In the genomic region with DNA sequence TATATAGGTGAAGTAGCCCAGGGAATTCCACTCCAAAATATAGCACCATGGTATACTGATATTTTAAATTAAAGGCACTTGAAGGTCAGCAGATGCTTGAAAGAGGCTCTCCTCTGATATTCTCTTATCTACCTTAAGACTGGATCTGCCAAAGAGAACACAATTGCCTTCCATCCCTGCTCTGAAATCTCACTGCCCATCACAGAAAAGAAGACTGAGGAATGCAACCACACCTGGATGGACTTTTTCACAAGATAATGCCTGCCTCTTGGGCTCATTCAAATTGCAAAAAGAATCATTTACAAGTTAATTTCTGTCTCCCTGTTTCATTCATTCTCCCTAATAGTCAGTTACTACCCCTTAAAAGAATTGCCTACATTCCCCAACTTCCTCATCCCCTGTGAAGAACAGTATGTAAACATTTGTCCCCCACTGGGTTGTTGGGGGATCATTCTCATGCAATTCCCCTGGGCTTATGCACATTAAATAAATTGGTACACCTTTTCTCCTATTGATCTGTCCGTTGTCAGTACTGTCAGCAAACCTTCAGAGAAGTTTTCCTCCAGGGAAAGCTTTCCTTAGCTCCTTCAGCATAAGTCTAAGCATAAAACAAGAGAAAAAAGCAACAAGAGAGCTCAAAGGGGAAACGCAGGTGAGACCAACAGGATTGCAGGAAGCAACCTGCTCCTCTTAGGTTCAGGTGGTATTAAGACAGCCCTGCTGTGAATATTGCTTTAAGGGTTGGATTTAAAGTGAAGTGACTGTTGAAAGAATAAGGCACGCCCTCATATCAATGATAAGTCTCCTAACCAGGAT, we compare ENCODE assay signal across 1 cellular context.
A peak's percentile ranks its signal among the peaks of the same experiment; 100 is the strongest.
TF ChIP-seq lines count a peak whose summit lies in the region.

No MANE protein-coding gene starts in this region.

TF ChIP-seq in GM23338, 12 proteins besides CTCF, POLR2A, EP300 and RAD21:
- TF ChIP-seq, protein P1, sequence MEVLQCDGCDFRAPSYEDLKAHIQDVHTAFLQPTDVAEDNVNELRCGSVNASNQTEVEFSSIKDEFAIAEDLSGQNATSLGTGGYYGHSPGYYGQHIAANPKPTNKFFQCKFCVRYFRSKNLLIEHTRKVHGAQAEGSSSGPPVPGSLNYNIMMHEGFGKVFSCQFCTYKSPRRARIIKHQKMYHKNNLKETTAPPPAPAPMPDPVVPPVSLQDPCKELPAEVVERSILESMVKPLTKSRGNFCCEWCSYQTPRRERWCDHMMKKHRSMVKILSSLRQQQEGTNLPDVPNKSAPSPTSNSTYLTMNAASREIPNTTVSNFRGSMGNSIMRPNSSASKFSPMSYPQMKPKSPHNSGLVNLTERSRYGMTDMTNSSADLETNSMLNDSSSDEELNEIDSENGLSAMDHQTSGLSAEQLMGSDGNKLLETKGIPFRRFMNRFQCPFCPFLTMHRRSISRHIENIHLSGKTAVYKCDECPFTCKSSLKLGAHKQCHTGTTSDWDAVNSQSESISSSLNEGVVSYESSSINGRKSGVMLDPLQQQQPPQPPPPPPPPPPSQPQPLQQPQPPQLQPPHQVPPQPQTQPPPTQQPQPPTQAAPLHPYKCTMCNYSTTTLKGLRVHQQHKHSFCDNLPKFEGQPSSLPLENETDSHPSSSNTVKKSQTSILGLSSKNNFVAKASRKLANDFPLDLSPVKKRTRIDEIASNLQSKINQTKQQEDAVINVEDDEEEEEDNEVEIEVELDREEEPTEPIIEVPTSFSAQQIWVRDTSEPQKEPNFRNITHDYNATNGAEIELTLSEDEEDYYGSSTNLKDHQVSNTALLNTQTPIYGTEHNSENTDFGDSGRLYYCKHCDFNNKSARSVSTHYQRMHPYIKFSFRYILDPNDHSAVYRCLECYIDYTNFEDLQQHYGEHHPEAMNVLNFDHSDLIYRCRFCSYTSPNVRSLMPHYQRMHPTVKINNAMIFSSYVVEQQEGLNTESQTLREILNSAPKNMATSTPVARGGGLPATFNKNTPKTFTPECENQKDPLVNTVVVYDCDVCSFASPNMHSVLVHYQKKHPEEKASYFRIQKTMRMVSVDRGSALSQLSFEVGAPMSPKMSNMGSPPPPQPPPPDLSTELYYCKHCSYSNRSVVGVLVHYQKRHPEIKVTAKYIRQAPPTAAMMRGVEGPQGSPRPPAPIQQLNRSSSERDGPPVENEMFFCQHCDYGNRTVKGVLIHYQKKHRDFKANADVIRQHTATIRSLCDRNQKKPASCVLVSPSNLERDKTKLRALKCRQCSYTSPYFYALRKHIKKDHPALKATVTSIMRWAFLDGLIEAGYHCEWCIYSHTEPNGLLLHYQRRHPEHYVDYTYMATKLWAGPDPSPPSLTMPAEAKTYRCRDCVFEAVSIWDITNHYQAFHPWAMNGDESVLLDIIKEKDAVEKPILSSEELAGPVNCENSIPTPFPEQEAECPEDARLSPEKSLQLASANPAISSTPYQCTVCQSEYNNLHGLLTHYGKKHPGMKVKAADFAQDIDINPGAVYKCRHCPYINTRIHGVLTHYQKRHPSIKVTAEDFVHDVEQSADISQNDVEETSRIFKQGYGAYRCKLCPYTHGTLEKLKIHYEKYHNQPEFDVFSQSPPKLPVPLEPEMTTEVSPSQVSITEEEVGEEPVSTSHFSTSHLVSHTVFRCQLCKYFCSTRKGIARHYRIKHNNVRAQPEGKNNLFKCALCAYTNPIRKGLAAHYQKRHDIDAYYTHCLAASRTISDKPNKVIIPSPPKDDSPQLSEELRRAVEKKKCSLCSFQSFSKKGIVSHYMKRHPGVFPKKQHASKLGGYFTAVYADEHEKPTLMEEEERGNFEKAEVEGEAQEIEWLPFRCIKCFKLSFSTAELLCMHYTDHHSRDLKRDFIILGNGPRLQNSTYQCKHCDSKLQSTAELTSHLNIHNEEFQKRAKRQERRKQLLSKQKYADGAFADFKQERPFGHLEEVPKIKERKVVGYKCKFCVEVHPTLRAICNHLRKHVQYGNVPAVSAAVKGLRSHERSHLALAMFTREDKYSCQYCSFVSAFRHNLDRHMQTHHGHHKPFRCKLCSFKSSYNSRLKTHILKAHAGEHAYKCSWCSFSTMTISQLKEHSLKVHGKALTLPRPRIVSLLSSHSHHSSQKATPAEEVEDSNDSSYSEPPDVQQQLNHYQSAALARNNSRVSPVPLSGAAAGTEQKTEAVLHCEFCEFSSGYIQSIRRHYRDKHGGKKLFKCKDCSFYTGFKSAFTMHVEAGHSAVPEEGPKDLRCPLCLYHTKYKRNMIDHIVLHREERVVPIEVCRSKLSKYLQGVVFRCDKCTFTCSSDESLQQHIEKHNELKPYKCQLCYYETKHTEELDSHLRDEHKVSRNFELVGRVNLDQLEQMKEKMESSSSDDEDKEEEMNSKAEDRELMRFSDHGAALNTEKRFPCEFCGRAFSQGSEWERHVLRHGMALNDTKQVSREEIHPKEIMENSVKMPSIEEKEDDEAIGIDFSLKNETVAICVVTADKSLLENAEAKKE (CRISPR knock-in tag; IDR thresholded peaks at IDR 0.05) = peak; percentile 94
- TF ChIP-seq, protein P2, sequence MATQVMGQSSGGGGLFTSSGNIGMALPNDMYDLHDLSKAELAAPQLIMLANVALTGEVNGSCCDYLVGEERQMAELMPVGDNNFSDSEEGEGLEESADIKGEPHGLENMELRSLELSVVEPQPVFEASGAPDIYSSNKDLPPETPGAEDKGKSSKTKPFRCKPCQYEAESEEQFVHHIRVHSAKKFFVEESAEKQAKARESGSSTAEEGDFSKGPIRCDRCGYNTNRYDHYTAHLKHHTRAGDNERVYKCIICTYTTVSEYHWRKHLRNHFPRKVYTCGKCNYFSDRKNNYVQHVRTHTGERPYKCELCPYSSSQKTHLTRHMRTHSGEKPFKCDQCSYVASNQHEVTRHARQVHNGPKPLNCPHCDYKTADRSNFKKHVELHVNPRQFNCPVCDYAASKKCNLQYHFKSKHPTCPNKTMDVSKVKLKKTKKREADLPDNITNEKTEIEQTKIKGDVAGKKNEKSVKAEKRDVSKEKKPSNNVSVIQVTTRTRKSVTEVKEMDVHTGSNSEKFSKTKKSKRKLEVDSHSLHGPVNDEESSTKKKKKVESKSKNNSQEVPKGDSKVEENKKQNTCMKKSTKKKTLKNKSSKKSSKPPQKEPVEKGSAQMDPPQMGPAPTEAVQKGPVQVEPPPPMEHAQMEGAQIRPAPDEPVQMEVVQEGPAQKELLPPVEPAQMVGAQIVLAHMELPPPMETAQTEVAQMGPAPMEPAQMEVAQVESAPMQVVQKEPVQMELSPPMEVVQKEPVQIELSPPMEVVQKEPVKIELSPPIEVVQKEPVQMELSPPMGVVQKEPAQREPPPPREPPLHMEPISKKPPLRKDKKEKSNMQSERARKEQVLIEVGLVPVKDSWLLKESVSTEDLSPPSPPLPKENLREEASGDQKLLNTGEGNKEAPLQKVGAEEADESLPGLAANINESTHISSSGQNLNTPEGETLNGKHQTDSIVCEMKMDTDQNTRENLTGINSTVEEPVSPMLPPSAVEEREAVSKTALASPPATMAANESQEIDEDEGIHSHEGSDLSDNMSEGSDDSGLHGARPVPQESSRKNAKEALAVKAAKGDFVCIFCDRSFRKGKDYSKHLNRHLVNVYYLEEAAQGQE (IDR thresholded peaks at IDR 0.05; ENCODE audit: unreplicated experiment) = no peak
- TF ChIP-seq CREB1 (CRISPR knock-in tag; IDR thresholded peaks at IDR 0.05; ENCODE audit: low read depth) (no peak), ZNF114 (CRISPR knock-in tag; IDR thresholded peaks at IDR 0.05) (0 out of 2 replicates have a peak, but pooled peaks have one; percentile 12), POLR2AphosphoS5 (IDR thresholded peaks at IDR 0.05; ENCODE audit: low read depth) (peak; percentile 3; the same call in 1 of the 2 replicates), NANOG (IDR thresholded peaks at IDR 0.05; ENCODE audit: borderline replicate concordance) (peak; percentile 97), STAT1 (IDR thresholded peaks at IDR 0.05; ENCODE audit: unreplicated experiment) (no peak), EZH2 (IDR thresholded peaks at IDR 0.05; ENCODE audit: low read depth, unreplicated experiment) (no peak), ZNF331 (CRISPR knock-in tag; IDR thresholded peaks at IDR 0.05; ENCODE audit: low read depth) (0 out of 2 replicates have a peak, but pooled peaks have one; percentile 3)
- TF ChIP-seq, protein P3, sequence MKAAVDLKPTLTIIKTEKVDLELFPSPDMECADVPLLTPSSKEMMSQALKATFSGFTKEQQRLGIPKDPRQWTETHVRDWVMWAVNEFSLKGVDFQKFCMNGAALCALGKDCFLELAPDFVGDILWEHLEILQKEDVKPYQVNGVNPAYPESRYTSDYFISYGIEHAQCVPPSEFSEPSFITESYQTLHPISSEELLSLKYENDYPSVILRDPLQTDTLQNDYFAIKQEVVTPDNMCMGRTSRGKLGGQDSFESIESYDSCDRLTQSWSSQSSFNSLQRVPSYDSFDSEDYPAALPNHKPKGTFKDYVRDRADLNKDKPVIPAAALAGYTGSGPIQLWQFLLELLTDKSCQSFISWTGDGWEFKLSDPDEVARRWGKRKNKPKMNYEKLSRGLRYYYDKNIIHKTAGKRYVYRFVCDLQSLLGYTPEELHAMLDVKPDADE (IDR thresholded peaks at IDR 0.05) = no peak
TF ChIP-seq in GM23338: peak in this region for 5.
